8 cellular contexts compared by ENCODE assay signal in the genomic region with DNA sequence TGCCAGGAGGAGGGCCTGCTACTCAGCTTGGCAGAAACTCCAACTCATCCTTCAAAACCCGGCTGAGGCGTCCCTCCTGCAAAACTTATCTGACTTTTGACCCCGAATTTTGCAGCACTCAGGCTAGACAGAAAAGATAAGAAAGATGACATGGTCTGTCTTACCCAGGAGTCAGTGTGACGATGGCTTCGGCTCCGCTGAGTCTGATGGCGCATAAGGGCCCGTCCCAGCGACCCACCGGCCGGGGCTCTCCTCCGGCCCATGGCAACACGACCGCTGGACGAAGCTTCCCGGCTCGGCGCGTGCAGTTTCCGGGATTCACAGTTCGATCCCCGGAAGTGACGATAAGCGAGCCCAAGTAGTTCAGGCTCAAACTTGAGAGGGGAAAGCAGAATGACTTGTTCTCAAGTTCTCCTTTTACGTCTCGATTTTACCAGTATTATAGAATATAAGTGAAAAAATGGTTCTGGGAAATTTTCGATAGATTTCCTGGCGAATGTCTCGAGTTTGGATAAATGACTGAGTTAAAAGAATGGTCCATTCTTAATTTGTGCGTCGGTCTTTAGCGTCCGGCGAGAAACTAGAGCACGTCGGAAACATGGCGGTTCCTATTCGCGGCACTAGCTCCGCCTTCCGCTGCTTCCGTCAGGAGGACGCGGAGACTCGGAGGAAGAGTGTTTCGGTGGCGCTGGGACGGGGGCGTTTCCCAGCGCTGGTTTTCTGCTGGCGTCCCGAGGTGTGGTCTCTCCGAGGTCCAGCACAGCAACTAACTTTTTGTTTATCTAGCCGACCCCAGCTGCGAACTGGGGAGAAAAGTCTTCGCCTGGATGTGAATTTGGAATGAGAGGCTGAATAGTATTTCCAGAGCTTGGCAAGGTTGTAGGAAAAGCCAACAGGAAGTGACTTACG. TPM values are rescaled to one million over a fixed set of nuclear protein-coding genes. Genes with fewer than 3 reads are reported as not detected.
DNase-seq lines count a peak whose midpoint lies in the region; ATAC-seq and TF ChIP-seq lines count a peak whose summit lies in the region.

TSS of gene LSG1 (minus strand) at position 292 of the 909 bp plus-strand sequence. CDS start at position 263, 29 bp downstream.

- peak within 1 kb of the TSS; percentile 75 for H2BK5ac ChIP-seq in trophoblast cell (ENCODE audit: low read depth, low read length, poor library complexity)

- H3K4me3 ChIP-seq in GM12875 (ENCODE audit: low read depth, low read length) (peak within 1 kb of the TSS; percentile 76), trophoblast cell (ENCODE audit: low read depth, low read length) (peak within 1 kb of the TSS; percentile 89), transverse colon (peak within 1 kb of the TSS; percentile 62 to 87 (median 69))

- H3K9me3 ChIP-seq in trophoblast cell (ENCODE audit: insufficient read depth, low read depth, low read length) (no peaks in the 10 kb centered on the region), transverse colon (no peaks in the 10 kb centered on the region)

- peak within 1 kb of the TSS; percentile 84 for H4K12ac ChIP-seq in trophoblast cell (ENCODE audit: low read depth, low read length)

- TF ChIP-seq POLR2A in transverse colon (IDR thresholded peaks at IDR 0.05) = peak; percentile 51

- peaks cover 0 to 3% of the 10 kb centered on the region in 2 experiments for H3K4me1 ChIP-seq in trophoblast cell (ENCODE audit: control insufficient read depth in 1 of 2, insufficient read depth in 2 of 2, low read length in 2 of 2)
- H3K4me1 ChIP-seq in transverse colon = peaks cover 13 to 23% (median 14%) of the 10 kb centered on the region in 4 donors

- 0% methylated on average over 57 of the region's 57 CpGs for WGBS in adipose tissue, 3 donors
- no CpG with 5 or more reads among the region's 57 CpGs for WGBS in trophoblast cell (ENCODE audit: extremely low coverage, insufficient coverage, insufficient read length)
- WGBS in transverse colon (ENCODE audit: low coverage in 1 of 2), 2 donors = 0% methylated on average over 17 to 57 of the region's 57 CpGs

- peaks cover 39 to 45% (median 42%) of the 10 kb centered on the region in 3 donors for H3K4me1 Mint-ChIP-seq in T-cell

- H3K27ac ChIP-seq in adipose tissue (ENCODE audit: low read depth, low read length) (peak within 1 kb of the TSS; percentile 78), trophoblast cell (ENCODE audit: low read depth, low read length) (no peak within 1 kb of the TSS), transverse colon (peak within 1 kb of the TSS; percentile 84 to 92 (median 90))

- peak within 1 kb of the TSS; percentile 97 for H3K4ac ChIP-seq in trophoblast cell (ENCODE audit: low read depth, low read length)

- H3K9ac ChIP-seq in trophoblast cell (ENCODE audit: low read length) = peak within 1 kb of the TSS; percentile 81

- H2AFZ ChIP-seq in trophoblast cell (ENCODE audit: insufficient read depth, low read length, poor library complexity) = peak within 1 kb of the TSS; percentile 81

- H2BK12ac ChIP-seq in trophoblast cell (ENCODE audit: low read length) = no peak within 1 kb of the TSS

- H2BK120ac ChIP-seq in trophoblast cell (ENCODE audit: insufficient read depth, low read length, poor library complexity) = no peak within 1 kb of the TSS

- intact Hi-C loops in cardiac septum (cut with DNase I) = loop anchor here (2.0 to 5.0 kb wide), 2 partner anchors 90 to 587 kb away; no protein-coding TSS in a partner anchor
- intact Hi-C loops in transverse colon (cut with DNase I; ENCODE audit: low total_unique reads) = no loop called here

- peaks cover 3% of the 10 kb centered on the region for H3K79me1 ChIP-seq in trophoblast cell (ENCODE audit: low read length)

- ATAC-seq in HG02798 (IDR thresholded peaks at IDR 0.05; ENCODE audit: poor library complexity, unreplicated experiment) = peak; percentile 89
- ATAC-seq in T-cell (replicated peaks in 1 of 4) = peak; percentile 95 to 96 (median 96)

- H3K36me3 ChIP-seq in trophoblast cell (ENCODE audit: control insufficient read depth in 1 of 2, insufficient read depth in 2 of 2, low read length in 2 of 2) = peaks cover 3 to 7% of the 10 kb centered on the region in 2 experiments
- no peaks in the 10 kb centered on the region for H3K36me3 ChIP-seq in transverse colon

- no peaks in the 10 kb centered on the region for H3K9me3 Mint-ChIP-seq in T-cell

- in situ Hi-C loops in transverse colon (cut with MboI; ENCODE audit: low pct_ligation_motif_present in 1 of 4, low pct_unique_long_range_greater_than_20kb in 1 of 4, low sequenced_read_pairs in 3 of 4) = loop anchor here in 3 of 4 donors (10.0 to 25.0 kb wide), 4 partner anchors 443 to 865 kb away; partner anchors contain the start of gene PPP1R2 (in 1 of the 3)

- peak within 1 kb of the TSS; percentile 98 to 99 for H3K27ac Mint-ChIP-seq in T-cell

- H3K27me3 ChIP-seq in trophoblast cell (ENCODE audit: insufficient read depth, low read length) (no peaks in the 10 kb centered on the region), transverse colon (peaks cover 3% of the 10 kb centered on the region)

- DNase-seq in NCI-H1436 treated with DMSO at 0.1 percent for 48 hours (lab: John Stamatoyannopoulos, UW) (peak; percentile 96), T-cell (peak; percentile 77 to 91 (median 87)), cardiac septum (ENCODE audit: low spot score) (peak; percentile 95), trophoblast cell (peak; percentile 93 to 99), transverse colon (peak; percentile 94)

- TF ChIP-seq EP300 in transverse colon (IDR thresholded peaks at IDR 0.05; ENCODE audit: low read depth) = no peak

- CTCF ChIA-PET in T-cell (lab: Charles Lee) = interaction anchor here (0.7 to 4.7 kb wide), 18 partner anchors 8 to 934 kb away, joined by 3 to 46 read pairs (median 6); partner anchors contain the start of genes FAM43A (in 1 of the 2) and XXYLT1 (in 1 of the 2)

- peak within 1 kb of the TSS; percentile 93 for H4K8ac ChIP-seq in trophoblast cell (ENCODE audit: low read depth, low read length)

- H2AK5ac ChIP-seq in trophoblast cell (ENCODE audit: low read length) = no peak within 1 kb of the TSS

- H4K91ac ChIP-seq in trophoblast cell (ENCODE audit: low read depth, low read length) = peak within 1 kb of the TSS; percentile 42

- H3K79me2 ChIP-seq in trophoblast cell (ENCODE audit: control insufficient read depth, insufficient read depth, low read length, poor library complexity) = peaks cover 4% of the 10 kb centered on the region

- H3K4me3 Mint-ChIP-seq in T-cell = peak within 1 kb of the TSS; percentile 98 to 99 (median 99)

- no peak within 1 kb of the TSS for H3K18ac ChIP-seq in trophoblast cell (ENCODE audit: low read length)

- H3K14ac ChIP-seq in trophoblast cell (ENCODE audit: low read length) = peak within 1 kb of the TSS; percentile 67

- no peak within 1 kb of the TSS for H3K23ac ChIP-seq in trophoblast cell (ENCODE audit: low read length)

- H3K4me2 ChIP-seq in trophoblast cell (ENCODE audit: low read length) = peak within 1 kb of the TSS; percentile 96

- TF ChIP-seq CTCF in GM12875 (IDR thresholded peaks at IDR 0.05; ENCODE audit: borderline replicate concordance, insufficient read depth, low read depth, low read length) (no peak), transverse colon (IDR thresholded peaks at IDR 0.05) (no peak)

- H3K36me3 Mint-ChIP-seq in T-cell = peaks cover 22% of the 10 kb centered on the region

- peaks cover 0 to 5% of the 10 kb centered on the region in 2 donors for H3K27me3 Mint-ChIP-seq in T-cell

- POLR2A ChIA-PET in T-cell (lab: Charles Lee) = interaction anchor here (0.6 to 1.4 kb wide), 11 partner anchors 10 to 869 kb away, joined by 3 to 7 read pairs (median 3); no protein-coding TSS in a partner anchor

RNA-seq across cellular contexts. Expression of gene LSG1, which starts in this region (rescaled TPM):
- total RNA-seq in T-cell = 10 to 100 TPM; 40.0 to 83.5 (median 49.5) TPM
- polyA plus RNA-seq in adipose tissue = 10 to 100 TPM in 2 of 3 donors, 1 to 10 TPM in 1; 9.2 to 31.1 (median 10.9) TPM
- 21.3 TPM for total RNA-seq in cardiac septum
- polyA plus RNA-seq in trophoblast cell (2013) = 17.7 and 18.0 TPM in 2 replicates
- total RNA-seq in transverse colon = 10 to 100 TPM; 18.7 to 69.9 (median 52.8) TPM
